ENCODE assay signal across 25 cellular contexts in genomic region chr13:111899714-111900389, GRCh38.
DNase-seq lines count a peak whose midpoint lies in the region; ATAC-seq and TF ChIP-seq lines count a peak whose summit lies in the region.
"Had no signal": no experiment of that assay in that cellular context is flagged by ENCODE, and none has a peak within 500 bp of the region (broad histone marks: within the 10 kb centered on the region; RNA-seq: fewer than 3 reads in every experiment).

No MANE protein-coding gene starts in this region.

- no peak for TF ChIP-seq CTCF in endodermal cell (conservative IDR thresholded peaks at IDR 0.05)
- TF ChIP-seq CTCF in lower lobe of right lung (IDR thresholded peaks at IDR 0.05), result no peak

- 91 to 97% methylated on average over 14 to 15 of the region's 15 CpGs for WGBS in endodermal cell (ENCODE audit: insufficient coverage in 1 of 2, insufficient read length in 1 of 2), 2 experiments

- H3K9me3 ChIP-seq in endodermal cell (ENCODE audit: control insufficient read depth, low read length), result no peaks in the 10 kb centered on the region
- no peaks in the 10 kb centered on the region for H3K9me3 ChIP-seq in lower lobe of right lung
- H3K9me3 ChIP-seq: adrenal gland, BLaER1, left ventricle myocardium inferior, psoas muscle had no signal

- H3K36me3 Mint-ChIP-seq in endodermal cell (ENCODE audit: low read depth), result no peaks in the 10 kb centered on the region
- H3K36me3 Mint-ChIP-seq: mesothelial cell of epicardium; stimulated activated effector memory CD8-positive, alpha-beta T cell treated with anti-CD3 and anti-CD28 coated beads, Interleukin-12 subunit alpha, Interleukin-12 subunit beta, amount 100 ng/mL, for 72 hours had no signal

- H3K27ac ChIP-seq in endodermal cell (ENCODE audit: low read depth, low read length) (no peak overlapping the region), lower lobe of right lung (no peak overlapping the region)
- H3K27ac ChIP-seq: adrenal gland, BLaER1, left ventricle myocardium inferior, psoas muscle, WERI-Rb-1 had no signal

- no peak for ATAC-seq in lower lobe of right lung
- ATAC-seq in GM18505 (IDR thresholded peaks at IDR 0.05; ENCODE audit: unreplicated experiment), result no peak
- ATAC-seq: activated T-cell treated with anti-CD3 and anti-CD28 coated beads, Interleukin-2, amount 50 U/mL, for 72 hours; HCT116; psoas muscle; stimulated activated effector memory CD8-positive, alpha-beta T cell treated with anti-CD3 and anti-CD28 coated beads, Interleukin-12 subunit alpha, Interleukin-12 subunit beta, amount 100 ng/mL, for 72 hours had no signal

- H3K4me3 ChIP-seq in endodermal cell (ENCODE audit: low read length), result no peak overlapping the region
- no peak overlapping the region for H3K4me3 ChIP-seq in lower lobe of right lung
- H3K4me3 ChIP-seq: adrenal gland, BLaER1, left ventricle myocardium inferior, psoas muscle had no signal

- no peaks in the 10 kb centered on the region for H3K4me1 Mint-ChIP-seq in endodermal cell
- H3K4me1 Mint-ChIP-seq: mesothelial cell of epicardium; stimulated activated effector memory CD8-positive, alpha-beta T cell treated with anti-CD3 and anti-CD28 coated beads, Interleukin-12 subunit alpha, Interleukin-12 subunit beta, amount 100 ng/mL, for 72 hours had no signal

- H3K4me3 Mint-ChIP-seq in endodermal cell, result no peak overlapping the region
- H3K4me3 Mint-ChIP-seq: activated T-cell treated with anti-CD3 and anti-CD28 coated beads, Interleukin-2, amount 50 U/mL, for 72 hours; mesothelial cell of epicardium; stimulated activated effector memory CD8-positive, alpha-beta T cell treated with anti-CD3 and anti-CD28 coated beads, Interleukin-12 subunit alpha, Interleukin-12 subunit beta, amount 100 ng/mL, for 72 hours had no signal

- no peaks in the 10 kb centered on the region for H3K36me3 ChIP-seq in endodermal cell (ENCODE audit: control insufficient read depth, insufficient read depth, low read length)
- no peaks in the 10 kb centered on the region for H3K36me3 ChIP-seq in lower lobe of right lung
- H3K36me3 ChIP-seq: adrenal gland, BLaER1, left ventricle myocardium inferior, WERI-Rb-1 had no signal

- peaks cover 22% of the 10 kb centered on the region for H3K27me3 Mint-ChIP-seq in endodermal cell (ENCODE audit: insufficient read depth)

- TF ChIP-seq POLR2A in GM18505 (IDR thresholded peaks at IDR 0.05; ENCODE audit: borderline replicate concordance, extremely low read depth, insufficient read depth, insufficient read length), result no peak

- H3K9me3 Mint-ChIP-seq in endodermal cell, result no peaks in the 10 kb centered on the region
- H3K9me3 Mint-ChIP-seq: mesothelial cell of epicardium had no signal

- H3K9ac ChIP-seq in endodermal cell (ENCODE audit: extremely low read depth, low read length, poor library complexity, severe bottlenecking), result no peak overlapping the region
- H3K9ac ChIP-seq: BLaER1 had no signal

- intact Hi-C loops in posterior vena cava (cut with DNase I) (no loop called here), lower lobe of right lung (cut with DNase I) (no loop called here)

- H3K27ac Mint-ChIP-seq in endodermal cell, result no peak overlapping the region
- H3K27ac Mint-ChIP-seq: activated T-cell treated with anti-CD3 and anti-CD28 coated beads, Interleukin-2, amount 50 U/mL, for 72 hours; mesothelial cell of epicardium; stimulated activated effector memory CD8-positive, alpha-beta T cell treated with anti-CD3 and anti-CD28 coated beads, Interleukin-12 subunit alpha, Interleukin-12 subunit beta, amount 100 ng/mL, for 72 hours had no signal

- DNase-seq in NCI-H1092 treated with DMSO at 0.1 percent for 48 hours (lab: John Stamatoyannopoulos, UW), result peak; percentile 42
- peak; percentile 58 for DNase-seq in NCI-H774 (lab: John Stamatoyannopoulos, UW)
- peak; percentile 36 for DNase-seq in endodermal cell
- DNase-seq in posterior vena cava (ENCODE audit: low spot score), result peak; percentile 50
- DNase-seq in lower lobe of right lung, result no peak
- DNase-seq in stimulated activated CD4-positive, alpha-beta T cell treated with anti-CD3 and anti-CD28 coated beads, Interleukin-4, amount 100 ng/mL, for 4 hours, result no peak
- DNase-seq: activated CD4-positive, alpha-beta T cell treated with anti-CD3 and anti-CD28 coated beads for 4 hours; activated naive CD4-positive, alpha-beta T cell treated with Interleukin-2 at 50 U/mL for 16 hours; activated T-cell treated with anti-CD3 and anti-CD28 coated beads, Interleukin-2, amount 50 U/mL, for 72 hours; effector memory CD4-positive, alpha-beta T cell; erythroblast; Kasumi-1; left ventricle myocardium inferior; NCI-H1436 treated with DMSO at 0.1 percent for 48 hours; NCI-H2081 treated with DMSO at 0.1 percent for 48 hours; psoas muscle; T1000; trophoblast cell; WERI-Rb-1 had no signal

- no peaks in the 10 kb centered on the region for H3K4me1 ChIP-seq in endodermal cell (ENCODE audit: control insufficient read depth, insufficient read depth, low read length)
- H3K4me1 ChIP-seq in lower lobe of right lung, result no peaks in the 10 kb centered on the region
- H3K4me1 ChIP-seq: adrenal gland, left ventricle myocardium inferior, psoas muscle had no signal

- H3K27me3 ChIP-seq in endodermal cell (ENCODE audit: control insufficient read depth, insufficient read depth, low read length, poor library complexity, severe bottlenecking), result peaks cover 3% of the 10 kb centered on the region
- H3K27me3 ChIP-seq in lower lobe of right lung (ENCODE audit: low read depth), result peaks cover 15% of the 10 kb centered on the region
- H3K27me3 ChIP-seq: BLaER1 had no signal

Comparison
In these comparisons a context has a peak if more than half of its experiments do, and no peak if none do; other contexts are left out.
1. DNase-seq: peak in NCI-H1092 treated with DMSO at 0.1 percent for 48 hours (single experiment), NCI-H774 (single experiment), endodermal cell (single experiment) and posterior vena cava (single experiment); none in lower lobe of right lung (single experiment) and stimulated activated CD4-positive, alpha-beta T cell treated with anti-CD3 and anti-CD28 coated beads, Interleukin-4, amount 100 ng/mL, for 4 hours (0 of 2).